ENCODE assay signal across 8 cellular contexts in genomic region chr12:120445911-120446909, GRCh38. TPM values are rescaled to one million over a fixed set of nuclear protein-coding genes. Genes with fewer than 3 reads are reported as not detected.
DNase-seq lines count a peak whose midpoint lies in the region; ATAC-seq and TF ChIP-seq lines count a peak whose summit lies in the region.

A gene with protein sequence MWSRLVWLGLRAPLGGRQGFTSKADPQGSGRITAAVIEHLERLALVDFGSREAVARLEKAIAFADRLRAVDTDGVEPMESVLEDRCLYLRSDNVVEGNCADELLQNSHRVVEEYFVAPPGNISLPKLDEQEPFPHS (plus strand): TSS chr12:120446444. CDS start chr12:120446481, 37 bp downstream.
TSS of gene TRIAP1 (minus strand) at chr12:120446384. CDS start at chr12:120446372, 12 bp downstream.

- peak within 1 kb of the TSS; percentile 80 for H3K23ac ChIP-seq in mesendoderm (ENCODE audit: low read length)

- peak within 1 kb of the TSS; percentile 43 for H3K4ac ChIP-seq in mesendoderm (ENCODE audit: low read depth, low read length)

- no peak within 1 kb of the TSS for H3K18ac ChIP-seq in mesendoderm (ENCODE audit: low read length)

- H3K27me3 Mint-ChIP-seq in effector memory CD8-positive, alpha-beta T cell, result no peaks in the 10 kb centered on the region

- peak within 1 kb of the TSS; percentile 96 to 99 for H3K4me3 Mint-ChIP-seq in effector memory CD8-positive, alpha-beta T cell

- H3K4me3 ChIP-seq in HL-60 (replicated peaks; ENCODE audit: insufficient read depth, low read length) (peak within 1 kb of the TSS; percentile 89), mesendoderm (ENCODE audit: low read length) (peak within 1 kb of the TSS; percentile 91)

- peaks cover 18 to 19% of the 10 kb centered on the region in 2 donors for H3K4me1 Mint-ChIP-seq in effector memory CD8-positive, alpha-beta T cell (ENCODE audit: low read depth in 2 of 2)

- H2AK5ac ChIP-seq in mesendoderm (ENCODE audit: low read length), result no peak within 1 kb of the TSS

- H3K27ac ChIP-seq in HL-60 (replicated peaks), result peak within 1 kb of the TSS; percentile 93
- H3K27ac ChIP-seq in mesendoderm (ENCODE audit: low read depth, low read length), result peak within 1 kb of the TSS; percentile 52

- peak within 1 kb of the TSS; percentile 92 to 99 for H3K27ac Mint-ChIP-seq in effector memory CD8-positive, alpha-beta T cell

- peaks cover 60% of the 10 kb centered on the region for H3K36me3 Mint-ChIP-seq in effector memory CD8-positive, alpha-beta T cell (ENCODE audit: insufficient read depth)

- peak within 1 kb of the TSS; percentile 93 for H3K9ac ChIP-seq in mesendoderm (ENCODE audit: low read length)

- H3K79me2 ChIP-seq in mesendoderm (ENCODE audit: control insufficient read depth, insufficient read depth, low read length), result peaks cover 40% of the 10 kb centered on the region

- H3K9me3 Mint-ChIP-seq in effector memory CD8-positive, alpha-beta T cell, result no peaks in the 10 kb centered on the region

- no peaks in the 10 kb centered on the region for H3K36me3 ChIP-seq in mesendoderm (ENCODE audit: control insufficient read depth, insufficient read depth, low read length)

- DNase-seq in CMK (ENCODE audit: low read depth) (peak; percentile 83), HL-60 (ENCODE audit: low read depth in 1 of 2, low spot score in 1 of 2) (peak; percentile 84 to 89), NK-92 (lab: John Stamatoyannopoulos, UW; ENCODE audit: unreplicated experiment) (peak; percentile 61), mesendoderm (peak; percentile 91)
- peak; percentile 76 to 80 for DNase-seq in activated CD8-positive, alpha-beta memory T cell treated with anti-CD3 and anti-CD28 coated beads for 4 hours (ENCODE audit: low read depth in 2 of 2)
- peak; percentile 85 to 92 (median 89) for DNase-seq in effector memory CD8-positive, alpha-beta T cell
- DNase-seq in stimulated activated CD8-positive, alpha-beta memory T cell treated with anti-CD3 and anti-CD28 coated beads, Interleukin-15, amount 100 ng/mL, for 1 hour (ENCODE audit: low read depth), result peak; percentile 81

- peak within 1 kb of the TSS; percentile 97 for H3K4me2 ChIP-seq in mesendoderm (ENCODE audit: low read length)

- peak; percentile 91 for ATAC-seq in GM19463 (IDR thresholded peaks at IDR 0.05; ENCODE audit: unreplicated experiment)
- ATAC-seq in effector memory CD8-positive, alpha-beta T cell (replicated peaks), result peak; percentile 94

- WGBS in mesendoderm (ENCODE audit: extremely low coverage, insufficient coverage, low lambda C conversion rate), result no CpG with 5 or more reads among the region's 80 CpGs

- no peak for TF ChIP-seq CTCF in HL-60 (IDR thresholded peaks at IDR 0.05; ENCODE audit: insufficient read depth, low read length)

- H4K8ac ChIP-seq in mesendoderm (ENCODE audit: low read depth, low read length), result no peak within 1 kb of the TSS

- H2BK15ac ChIP-seq in mesendoderm (replicated peaks; ENCODE audit: low read depth), result no peak within 1 kb of the TSS

- H2BK5ac ChIP-seq in mesendoderm (ENCODE audit: low read length), result peak within 1 kb of the TSS; percentile 61

- no peaks in the 10 kb centered on the region for H3K4me1 ChIP-seq in mesendoderm (ENCODE audit: control insufficient read depth, low read depth, low read length)

- no peaks in the 10 kb centered on the region for H3K27me3 ChIP-seq in HL-60 (ENCODE audit: insufficient read depth, poor library complexity, severe bottlenecking)
- H3K27me3 ChIP-seq in mesendoderm (ENCODE audit: insufficient read depth, low read length, poor library complexity), result no peaks in the 10 kb centered on the region

- peak within 1 kb of the TSS; percentile 53 for H4K5ac ChIP-seq in mesendoderm (ENCODE audit: low read length)

- H2BK120ac ChIP-seq in mesendoderm (ENCODE audit: low read depth, low read length), result no peak within 1 kb of the TSS

- H3K56ac ChIP-seq in mesendoderm (ENCODE audit: low read length), result peak within 1 kb of the TSS; percentile 99

- peaks cover 6% of the 10 kb centered on the region for H3K79me1 ChIP-seq in mesendoderm (ENCODE audit: low read length)

RNA-seq across cellular contexts. Expression of the first gene that starts in this region (rescaled TPM):
- polyA plus RNA-seq in mesendoderm (2013, experiment 1 of 2), result 21.1 TPM
- polyA plus RNA-seq in mesendoderm (2013, experiment 2 of 2), result 21.0 TPM

RNA-seq across cellular contexts. Expression of gene TRIAP1, which starts in this region (rescaled TPM):
- polyA plus RNA-seq in mesendoderm (2013, experiment 1 of 2), result 86.2 TPM
- polyA plus RNA-seq in mesendoderm (2013, experiment 2 of 2), result 85.3 TPM

Comparison
In these comparisons a context has a peak if more than half of its experiments do, and no peak if none do; other contexts are left out.
1. Peak in every context shown above with its lines: DNase-seq, ATAC-seq, H3K4me3 ChIP-seq and H3K27ac ChIP-seq.